1 cellular context compared by ENCODE assay signal in genomic region chr11:61128947-61129346, GRCh38.
TF ChIP-seq lines count a peak whose summit lies in the region.

No MANE protein-coding gene starts in this region.

TF ChIP-seq in neural cell, 6 proteins besides CTCF, POLR2A, EP300 and RAD21 (continued from another document):
- TF ChIP-seq SMC3 (conservative IDR thresholded peaks at IDR 0.05; ENCODE audit: poor library complexity) (no peak), POLR2AphosphoS5 (IDR thresholded peaks at IDR 0.05) (no peak), EZH2 (IDR thresholded peaks at IDR 0.05; ENCODE audit: borderline replicate concordance, insufficient read depth, low read length, poor library complexity, severe bottlenecking) (no peak), TAF1 (IDR thresholded peaks at IDR 0.05; ENCODE audit: low read depth) (no peak), MXI1 (conservative IDR thresholded peaks at IDR 0.05; ENCODE audit: poor library complexity, severe bottlenecking) (no peak)
